ENCODE assay signal across 8 cellular contexts in the genomic region with DNA sequence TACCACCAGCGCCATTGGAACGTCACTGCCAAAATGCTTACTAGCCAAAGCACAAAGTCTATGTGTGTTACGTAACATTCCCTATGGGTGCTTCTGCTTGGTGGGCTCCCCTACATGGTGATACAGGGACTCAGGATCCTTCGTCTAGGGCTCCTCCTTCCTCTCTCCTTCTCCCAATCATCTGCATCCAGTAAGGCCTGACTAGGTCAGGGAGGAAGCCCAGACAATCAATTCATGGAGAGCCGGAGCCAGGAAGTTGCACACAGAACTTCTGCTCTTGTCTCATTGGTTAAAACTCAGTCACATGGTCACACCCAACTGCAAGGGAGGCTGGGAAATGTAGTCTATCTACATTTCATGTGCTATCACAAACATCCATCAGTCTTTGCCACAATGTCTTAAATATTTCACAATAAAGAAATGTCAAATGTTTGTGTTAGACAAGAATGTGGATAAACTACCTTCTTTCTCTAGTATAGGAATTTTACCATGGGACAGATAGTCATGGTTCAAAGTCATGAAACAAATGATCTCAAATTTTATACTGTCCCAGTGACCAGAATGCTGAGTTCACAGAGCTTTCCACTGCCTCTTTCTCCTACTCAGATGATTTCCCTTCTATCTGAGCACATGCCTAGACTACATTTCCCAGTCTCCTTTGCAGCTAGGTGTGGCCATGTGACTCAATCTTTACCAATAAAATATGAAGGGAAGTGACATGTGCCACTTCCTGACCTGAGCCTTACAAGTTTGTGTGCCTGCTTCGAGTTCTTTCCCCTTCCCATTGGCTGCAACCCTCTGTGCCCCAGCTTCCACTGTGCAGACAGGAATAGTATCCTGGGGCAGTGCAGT. TPM values are rescaled to one million over a fixed set of nuclear protein-coding genes. Genes with fewer than 3 reads are reported as not detected.
A peak's percentile ranks its signal among the peaks of the same experiment; 100 is the strongest.
DNase-seq lines count a peak whose midpoint lies in the region; ATAC-seq and TF ChIP-seq lines count a peak whose summit lies in the region.

No MANE protein-coding gene starts in this region.

- peak overlapping the region; percentile 51; the same call in 1 of the 2 replicates for H2AFZ ChIP-seq in KMS-11 (ENCODE audit: low read depth)

- no peak overlapping the region for H3K4me3 ChIP-seq in KMS-11 (IDR thresholded peaks at IDR 0.05; ENCODE audit: insufficient read depth, low read depth, low read length)
- H3K4me3 ChIP-seq in dorsolateral prefrontal cortex: peak overlapping the region in 30 of 59 donors; percentile 2 to 45 (median 28)

- no peak for ATAC-seq in GM21717 (IDR thresholded peaks at IDR 0.05; ENCODE audit: unreplicated experiment)

- intact Hi-C loops in dorsolateral prefrontal cortex (cut with DNase I): loop anchor here in 1 of 2 donors (5.0 kb wide), 1 partner anchor 524 kb away; a partner anchor contains a TSS

- TF ChIP-seq CTCF in KMS-11 (conservative IDR thresholded peaks at IDR 0.05; ENCODE audit: low read depth, low read length) (no peak), dorsolateral prefrontal cortex (IDR thresholded peaks at IDR 0.05 in 54 of 56, conservative IDR thresholded peaks at IDR 0.05 in 2 of 56; ENCODE audit: low read depth in 1 of 56, partially characterized antibody in 56 of 56) (peak in 31 of 56 donors; percentile 6 to 50 (median 24))

- no peak overlapping the region for H3K9ac ChIP-seq in KMS-11

- H3K27me3 ChIP-seq in KMS-11 (ENCODE audit: insufficient read depth, low read depth): no peaks in the 10 kb centered on the region; the same call in 1 of the 2 replicates
- H3K27me3 ChIP-seq in dorsolateral prefrontal cortex: no peaks in the 10 kb centered on the region

- DNase-seq in EL (peak; percentile 84), SKM-1 (lab: John Stamatoyannopoulos, UW; ENCODE audit: unreplicated experiment) (peak; percentile 84), dorsolateral prefrontal cortex (peak in 8 of 10 donors; percentile 57 to 88 (median 71)), medulla oblongata (ENCODE audit: extremely low spot score) (peak; percentile 91), COLO668 (lab: John Stamatoyannopoulos, UW; ENCODE audit: unreplicated experiment) (no peak)
- no peak for DNase-seq in effector CD4-positive, alpha-beta T cell

- no peaks in the 10 kb centered on the region for H4K20me1 ChIP-seq in KMS-11 (ENCODE audit: insufficient read depth)

- H3K4me2 ChIP-seq in KMS-11: no peak overlapping the region

- H3K79me2 ChIP-seq in KMS-11 (ENCODE audit: insufficient read depth, low read depth): no peaks in the 10 kb centered on the region

- H3K4me1 ChIP-seq in KMS-11 (ENCODE audit: low read depth, poor library complexity, severe bottlenecking): peaks cover 20% of the 10 kb centered on the region

- no peaks in the 10 kb centered on the region for H3K36me3 ChIP-seq in KMS-11 (ENCODE audit: insufficient read depth)

- H3K27ac ChIP-seq in KMS-11 (no peak overlapping the region), dorsolateral prefrontal cortex (peak overlapping the region in 52 of 59 donors; percentile 3 to 87 (median 66))

RNA-seq across cellular contexts. Expression of a gene that starts 9.3 kb away (rescaled TPM):
- 1 to 10 TPM in 5 of 120 experiments, under 1 TPM in 98, not detected in 17; 0.17 to 1.8 (median 0.44) TPM for total RNA-seq in dorsolateral prefrontal cortex

RNA-seq across cellular contexts. Expression of a gene that starts 21.2 kb away (rescaled TPM):
- total RNA-seq in dorsolateral prefrontal cortex: 1 to 10 TPM in 81 of 120 experiments, under 1 TPM in 37, not detected in 2; 0.28 to 7.0 (median 1.4) TPM

Comparison
In these comparisons a context has a peak if more than half of its experiments do, and no peak if none do; other contexts are left out.
1. DNase-seq: peak in EL (single experiment), SKM-1 (single experiment), dorsolateral prefrontal cortex (8 of 10) and medulla oblongata (single experiment); none in effector CD4-positive, alpha-beta T cell (single experiment) and COLO668 (single experiment).